In genomic region chrX:84123585-84123984, GRCh38 we compare ENCODE assay signal across 36 cellular contexts.
"Had no signal": no experiment of that assay in that cellular context is flagged by ENCODE, and none has a peak within 500 bp of the region (broad histone marks: within the 10 kb centered on the region; RNA-seq: fewer than 3 reads in every experiment).

No MANE protein-coding gene starts in this region.

- H3K27me3 Mint-ChIP-seq: activated CD4-positive, alpha-beta memory T cell treated with anti-CD3 and anti-CD28 coated beads, Interleukin-2, amount 10 ng/mL, durations not matched to agents 7 days and 5 days; activated CD8-positive, alpha-beta memory T cell treated with anti-CD3 and anti-CD28 coated beads, Interleukin-2, amount 10 ng/mL, durations not matched to agents 7 days and 5 days; activated naive CD8-positive, alpha-beta T cell treated with anti-CD3 and anti-CD28 coated beads for 36 hours; activated T-helper 17 cell treated with anti-CD3 and anti-CD28 coated beads, Interleukin-2, amount 50 U/mL, for 72 hours had no signal

- H2AFZ ChIP-seq: PC-9 had no signal

- H3K36me3 ChIP-seq: ascending aorta, SJCRH30, WERI-Rb-1 had no signal

- FAIRE-seq: RCC 7860 had no signal

- H3K4me3 Mint-ChIP-seq: activated CD4-positive, alpha-beta memory T cell treated with anti-CD3 and anti-CD28 coated beads, Interleukin-2, amount 10 ng/mL, durations not matched to agents 7 days and 5 days; activated CD8-positive, alpha-beta memory T cell treated with anti-CD3 and anti-CD28 coated beads, Interleukin-2, amount 10 ng/mL, durations not matched to agents 7 days and 5 days; activated naive CD8-positive, alpha-beta T cell treated with anti-CD3 and anti-CD28 coated beads for 36 hours; activated T-helper 17 cell treated with anti-CD3 and anti-CD28 coated beads, Interleukin-2, amount 50 U/mL, for 72 hours had no signal

- H3K27ac Mint-ChIP-seq: activated CD4-positive, alpha-beta memory T cell treated with anti-CD3 and anti-CD28 coated beads, Interleukin-2, amount 10 ng/mL, durations not matched to agents 7 days and 5 days; activated CD8-positive, alpha-beta memory T cell treated with anti-CD3 and anti-CD28 coated beads, Interleukin-2, amount 10 ng/mL, durations not matched to agents 7 days and 5 days; activated naive CD8-positive, alpha-beta T cell treated with anti-CD3 and anti-CD28 coated beads for 36 hours; activated T-helper 17 cell treated with anti-CD3 and anti-CD28 coated beads, Interleukin-2, amount 50 U/mL, for 72 hours had no signal

- H3K4me1 Mint-ChIP-seq: activated CD4-positive, alpha-beta memory T cell treated with anti-CD3 and anti-CD28 coated beads, Interleukin-2, amount 10 ng/mL, durations not matched to agents 7 days and 5 days; activated CD8-positive, alpha-beta memory T cell treated with anti-CD3 and anti-CD28 coated beads, Interleukin-2, amount 10 ng/mL, durations not matched to agents 7 days and 5 days; activated naive CD8-positive, alpha-beta T cell treated with anti-CD3 and anti-CD28 coated beads for 36 hours; activated T-helper 17 cell treated with anti-CD3 and anti-CD28 coated beads, Interleukin-2, amount 50 U/mL, for 72 hours had no signal

- DNase-seq: activated CD4-positive, alpha-beta memory T cell treated with anti-CD3 and anti-CD28 coated beads, Interleukin-2, amount 10 ng/mL, durations not matched to agents 7 days and 5 days; activated CD4-positive, alpha-beta T cell treated with anti-CD3 and anti-CD28 coated beads for 1 hour; activated CD4-positive, alpha-beta T cell treated with anti-CD3 and anti-CD28 coated beads for 48 hours; activated CD4-positive, CD25-positive, alpha-beta regulatory T cell; activated CD8-positive, alpha-beta memory T cell treated with anti-CD3 and anti-CD28 coated beads for 24 hours; activated CD8-positive, alpha-beta memory T cell treated with anti-CD3 and anti-CD28 coated beads, Interleukin-2, amount 10 ng/mL, durations not matched to agents 7 days and 5 days; activated CD8-positive, alpha-beta memory T cell treated with anti-CD3 and anti-CD28 coated beads, Interleukin-2, amount 50 U/mL, for 48 hours; activated effector memory CD4-positive, alpha-beta T cell treated with anti-CD3 and anti-CD28 coated beads, Interleukin-2, amount 50 U/mL, for 16 hours; activated naive CD4-positive, alpha-beta T cell; activated naive CD4-positive, alpha-beta T cell treated with anti-CD3 and anti-CD28 coated beads, Interleukin-2, amount 50 U/mL, for 16 hours; activated naive CD8-positive, alpha-beta T cell treated with anti-CD3 and anti-CD28 coated beads for 36 hours; activated T-cell treated with anti-CD3 and anti-CD28 coated beads, Interleukin-2, amount 50 U/mL, for 48 hours; amniotic stem cell; caudate nucleus; KG1; MM.1S; MV-4-11; NCI-H1092; NCI-H1436 treated with DMSO at 0.1 percent for 48 hours; NCI-H1694 treated with DMSO at 0.1 percent for 48 hours; NCI-H2029; NCI-H2107; NCI-H2171; NCI-H510A; NCI-H526; NCI-H748 treated with DMSO at 0.1 percent for 48 hours; NK-92 treated with Interleukin-12 subunit alpha and Interleukin-12 subunit beta, amount 100 ng/mL, for 24 hours; PC-9; SHP77; SJCRH30; T1000; WERI-Rb-1 had no signal

- H3K4me2 ChIP-seq: PC-9 had no signal

- H3K9me3 ChIP-seq: ascending aorta, SJCRH30 had no signal

- H3K27ac ChIP-seq: ascending aorta, PC-9, SJCRH30, SK-N-MC, WERI-Rb-1 had no signal

- H3K9me3 Mint-ChIP-seq: activated naive CD8-positive, alpha-beta T cell treated with anti-CD3 and anti-CD28 coated beads for 36 hours; activated T-helper 17 cell treated with anti-CD3 and anti-CD28 coated beads, Interleukin-2, amount 50 U/mL, for 72 hours had no signal

- H3K36me3 Mint-ChIP-seq: activated CD8-positive, alpha-beta memory T cell treated with anti-CD3 and anti-CD28 coated beads, Interleukin-2, amount 10 ng/mL, durations not matched to agents 7 days and 5 days; activated naive CD8-positive, alpha-beta T cell treated with anti-CD3 and anti-CD28 coated beads for 36 hours had no signal

- H3K27me3 ChIP-seq: ascending aorta, SJCRH30 had no signal

- H3K4me3 ChIP-seq: ascending aorta, PC-9, SJCRH30, SK-N-MC had no signal

- H3K4me1 ChIP-seq: ascending aorta, SJCRH30 had no signal

- ATAC-seq: activated CD8-positive, alpha-beta memory T cell treated with anti-CD3 and anti-CD28 coated beads, Interleukin-2, amount 10 ng/mL, durations not matched to agents 7 days and 5 days; activated T-helper 17 cell treated with anti-CD3 and anti-CD28 coated beads, Interleukin-2, amount 50 U/mL, for 72 hours had no signal
